In the genomic region with DNA sequence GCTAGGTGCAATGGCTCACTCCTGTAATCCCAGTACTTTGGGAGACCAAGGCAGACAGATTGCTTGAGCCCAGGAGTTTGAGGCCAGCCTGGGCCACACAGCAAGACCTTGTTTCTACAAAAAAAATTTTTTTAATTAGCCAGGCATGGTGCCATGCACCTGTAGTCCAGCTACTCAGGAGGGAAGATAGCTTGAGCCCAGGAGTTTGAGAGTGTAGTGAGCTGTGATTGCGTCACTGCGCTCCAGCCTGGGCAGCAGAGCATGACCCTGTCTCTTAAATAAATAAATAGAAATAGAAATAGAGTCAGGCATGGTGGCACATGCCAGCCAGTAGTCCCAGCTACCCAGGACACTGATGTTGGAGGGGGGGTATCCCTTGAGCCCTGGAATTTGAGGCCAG, we compare ENCODE assay signal across 24 cellular contexts. TPM values are rescaled to one million over a fixed set of nuclear protein-coding genes. Genes with fewer than 3 reads are reported as not detected.
DNase-seq lines count a peak whose midpoint lies in the region; ATAC-seq, FAIRE-seq and TF ChIP-seq lines count a peak whose summit lies in the region.
"Had no signal": no experiment of that assay in that cellular context is flagged by ENCODE, and none has a peak within 500 bp of the region (broad histone marks: within the 10 kb centered on the region; RNA-seq: fewer than 3 reads in every experiment).

No MANE protein-coding gene starts in this region.

- H3K27ac Mint-ChIP-seq in activated naive CD4-positive, alpha-beta T cell treated with anti-CD3 and anti-CD28 coated beads for 36 hours = no peak overlapping the region
- H3K27ac Mint-ChIP-seq: CD4-positive, alpha-beta T cell; GM23338; nephron progenitor cell; T-helper 17 cell had no signal

- no peak for TF ChIP-seq RAD21 in K562 (CRISPR knock-in tag; conservative IDR thresholded peaks at IDR 0.05 in 1 of 2, IDR thresholded peaks at IDR 0.05 in 1 of 2)

- TF ChIP-seq POLR2A in K562 (conservative IDR thresholded peaks at IDR 0.05) (no peak), suprapubic skin (IDR thresholded peaks at IDR 0.05) (no peak)

- H3K4me3 ChIP-seq in K562 = no peak overlapping the region
- H3K4me3 ChIP-seq in suprapubic skin = no peak overlapping the region
- H3K4me3 ChIP-seq: adrenal gland, colonic mucosa, GM23338, heart left ventricle, Peyer's patch, SK-N-MC, testis had no signal

- TF ChIP-seq EP300 in K562 (IDR thresholded peaks at IDR 0.05; ENCODE audit: low read length) = no peak
- TF ChIP-seq EP300 in suprapubic skin (IDR thresholded peaks at IDR 0.05) = no peak

- no peak for FAIRE-seq in K562 (lab: Jason Lieb, UNC)

- H2AFZ ChIP-seq in K562 (ENCODE audit: low read depth, low read length) = no peak overlapping the region
- H2AFZ ChIP-seq: GM23338 had no signal

- no peaks in the 10 kb centered on the region for H3K27me3 Mint-ChIP-seq in activated naive CD4-positive, alpha-beta T cell treated with anti-CD3 and anti-CD28 coated beads for 36 hours (ENCODE audit: low read depth)
- H3K27me3 Mint-ChIP-seq: CD4-positive, alpha-beta T cell; IgD-negative memory B cell; T-helper 17 cell had no signal

- no peaks in the 10 kb centered on the region for H3K79me2 ChIP-seq in K562 (ENCODE audit: control insufficient read depth, insufficient read depth, low read length)

- CTCF ChIA-PET in K562 (lab: Yijun Ruan, JAX; ENCODE audit: low intra/inter-chr PET ratio) = no interaction called here
- CTCF ChIA-PET in activated naive CD4-positive, alpha-beta T cell treated with anti-CD3 and anti-CD28 coated beads for 36 hours (lab: Charles Lee) = interaction anchor here (0.6 kb wide), 1 partner anchor 60 kb away, joined by 3 read pairs; no protein-coding TSS in a partner anchor

- no peak overlapping the region for H3K9ac ChIP-seq in K562 (ENCODE audit: insufficient read depth in 1 of 2, low read depth in 2 of 2, low read length in 2 of 2)

- TF ChIP-seq CTCF in K562 (IDR thresholded peaks at IDR 0.05 in 2 of 3, conservative IDR thresholded peaks at IDR 0.05 in 1 of 3; ENCODE audit: insufficient read depth in 2 of 3, low read depth in 1 of 3, low read length in 3 of 3) (no peak), suprapubic skin (IDR thresholded peaks at IDR 0.05) (no peak)

- ATAC-seq in K562 (no peak), GM21360 (IDR thresholded peaks at IDR 0.05; ENCODE audit: unreplicated experiment) (no peak), HG03457 (IDR thresholded peaks at IDR 0.05; ENCODE audit: unreplicated experiment) (no peak)
- ATAC-seq: GM23338, heart left ventricle, left ventricle myocardium superior, T-helper 17 cell had no signal

- no peaks in the 10 kb centered on the region for H3K36me3 Mint-ChIP-seq in activated naive CD4-positive, alpha-beta T cell treated with anti-CD3 and anti-CD28 coated beads for 36 hours (ENCODE audit: low read depth)
- H3K36me3 Mint-ChIP-seq: IgD-negative memory B cell had no signal

- no peaks in the 10 kb centered on the region for H4K20me1 ChIP-seq in K562 (replicated peaks; ENCODE audit: control insufficient read depth, insufficient read depth, low read length)

- intact Hi-C loops in K562 (cut with micrococcal nuclease) = no loop called here
- intact Hi-C loops in activated naive CD4-positive, alpha-beta T cell treated with anti-CD3 and anti-CD28 coated beads for 36 hours (cut with micrococcal nuclease) = no loop called here

- H3K27ac ChIP-seq in K562 (ENCODE audit: extremely low read depth, low read depth, low read length) (no peak overlapping the region), suprapubic skin (no peak overlapping the region)
- H3K27ac ChIP-seq: brain microvascular endothelial cell, colonic mucosa, heart left ventricle, Peyer's patch, SK-N-MC, testis had no signal

- in situ Hi-C loops in K562 (cut with MboI) = no loop called here

- H3K4me3 Mint-ChIP-seq in activated naive CD4-positive, alpha-beta T cell treated with anti-CD3 and anti-CD28 coated beads for 36 hours = no peak overlapping the region
- H3K4me3 Mint-ChIP-seq: CD4-positive, alpha-beta T cell; GM23338; nephron progenitor cell; T-helper 17 cell had no signal

- no peaks in the 10 kb centered on the region for H3K36me3 ChIP-seq in K562 (ENCODE audit: control insufficient read depth, insufficient read depth, low read length)
- H3K36me3 ChIP-seq in suprapubic skin = no peaks in the 10 kb centered on the region
- H3K36me3 ChIP-seq: adrenal gland, brain microvascular endothelial cell, colonic mucosa, heart left ventricle, Peyer's patch had no signal

- H3K4me1 ChIP-seq in K562 (replicated peaks in 1 of 2; ENCODE audit: control insufficient read depth in 2 of 2, insufficient read depth in 2 of 2, low read length in 2 of 2) = no peaks in the 10 kb centered on the region; a peak in 2 of 5 replicates
- H3K4me1 ChIP-seq in suprapubic skin = peaks cover 3% of the 10 kb centered on the region
- H3K4me1 ChIP-seq: colonic mucosa, heart left ventricle, Peyer's patch, testis had no signal

- no peak overlapping the region for H3K4me2 ChIP-seq in K562 (ENCODE audit: insufficient read depth, low read length)
- H3K4me2 ChIP-seq: GM23338 had no signal

- no TSS peak for BruUV-seq in K562 (replicated peaks; lab: Mats Ljungman, UMichigan)

- WGBS in K562 (ENCODE audit: insufficient coverage, low coverage, missing lambda C conversion rate) = 92% methylated on average over 2 of the region's 2 CpGs
- 100% methylated on average over 2 of the region's 2 CpGs for WGBS in suprapubic skin

- H3K4me1 Mint-ChIP-seq in activated naive CD4-positive, alpha-beta T cell treated with anti-CD3 and anti-CD28 coated beads for 36 hours (ENCODE audit: low read depth) = peaks cover 2% of the 10 kb centered on the region
- H3K4me1 Mint-ChIP-seq: GM23338, nephron progenitor cell had no signal

- no peaks in the 10 kb centered on the region for H3K9me3 ChIP-seq in K562 (replicated peaks; ENCODE audit: control insufficient read depth, insufficient read depth, low read depth, low read length)
- H3K9me3 ChIP-seq in suprapubic skin = no peaks in the 10 kb centered on the region
- H3K9me3 ChIP-seq: adrenal gland, colonic mucosa, heart left ventricle, Peyer's patch, testis had no signal

- POLR2A ChIA-PET in K562 (lab: Yijun Ruan, JAX) = no interaction called here

- H3K9me3 Mint-ChIP-seq in activated naive CD4-positive, alpha-beta T cell treated with anti-CD3 and anti-CD28 coated beads for 36 hours = no peaks in the 10 kb centered on the region
- H3K9me3 Mint-ChIP-seq: CD4-positive, alpha-beta T cell; GM23338; IgD-negative memory B cell; nephron progenitor cell had no signal

- DNase-seq in HK-2 (ENCODE audit: unreplicated experiment) (peak; percentile 32), K562 (ENCODE audit: extremely low read depth in 1 of 4, low spot score in 3 of 4) (no peak), left kidney (ENCODE audit: low read depth, low spot score) (peak; percentile 61), suprapubic skin (ENCODE audit: low spot score in 2 of 2) (peak; percentile 6 to 9), HuH-7 (ENCODE audit: low spot score) (no peak)
- DNase-seq in activated naive CD4-positive, alpha-beta T cell treated with anti-CD3 and anti-CD28 coated beads for 36 hours = no peak
- DNase-seq: activated CD4-positive, alpha-beta T cell treated with anti-CD3 and anti-CD28 coated beads, Interleukin-2, amount 50 U/mL, for 4 hours; activated effector memory CD4-positive, alpha-beta T cell treated with anti-CD3 and anti-CD28 coated beads, Interleukin-2, amount 50 U/mL, for 16 hours; brain microvascular endothelial cell; CD4-positive, alpha-beta T cell; colonic mucosa; heart left ventricle; left ventricle myocardium superior; NCI-H1436; nephron progenitor cell; T-helper 17 cell; testis had no signal

- no peaks in the 10 kb centered on the region for H3K9me1 ChIP-seq in K562 (ENCODE audit: control insufficient read depth, insufficient read depth, low read length)

- no peaks in the 10 kb centered on the region for H3K27me3 ChIP-seq in K562 (ENCODE audit: control insufficient read depth in 2 of 2, insufficient read depth in 2 of 2, low read length in 2 of 2)
- no peaks in the 10 kb centered on the region for H3K27me3 ChIP-seq in suprapubic skin
- H3K27me3 ChIP-seq: adrenal gland, brain microvascular endothelial cell, colonic mucosa, heart left ventricle, Peyer's patch, testis had no signal

RNA-seq across cellular contexts. Expression of a gene that starts 36.7 kb away (rescaled TPM):
- 77.3 and 128 TPM in 2 replicates for total RNA-seq in K562 (2011; cell fraction: chromatin; rRNA removed; ENCODE audit: low replicate concordance)
- total RNA-seq in K562 (2011; cell fraction: nucleolus; rRNA removed) = 38.0 and 40.8 TPM in 2 replicates
- 61.1 and 81.7 TPM in 2 replicates for total RNA-seq in K562 (2011; cell fraction: nucleoplasm; rRNA removed)
- total RNA-seq in K562 (2014; rRNA removed) (19.7 and 20.1 TPM in 2 replicates), K562 (2014; rRNA removed; fragmentation: Illumina TruSeq; extraction: Trizol) (29.6 and 39.5 TPM in 2 replicates), K562 (2015; rRNA removed; fragmentation: Illumina TruSeq; extraction: Trizol) (33.3 and 33.9 TPM in 2 replicates), K562 (2021) (24.9 and 27.8 TPM in 2 replicates), suprapubic skin (100 to 1,000 TPM; 107 to 170 (median 149) TPM)
- polyA plus RNA-seq in K562 (2011; rRNA removed) (31.9 and 34.5 TPM in 2 replicates), K562 (2014; fragmentation: Illumina TruSeq; extraction: Trizol) (27.3 and 27.6 TPM in 2 replicates), K562 (2014; fragmentation: Nextera tagmentation; extraction: Ambion mirVana) (1 to 10 TPM; 5.8 to 6.1 TPM), K562 (2014; rRNA removed) (19.1 and 21.2 TPM in 2 replicates)
- 24.3 and 28.5 TPM in 2 replicates for polyA plus RNA-seq in K562 (2011; cell fraction: cytosol; rRNA removed)
- 31.9 and 33.0 TPM in 2 replicates for polyA plus RNA-seq in K562 (2011; cell fraction: nucleus; rRNA removed)
- polyA plus RNA-seq in K562 (2012) = 17.8 and 31.5 TPM in 2 replicates
- 48.7 and 54.3 TPM in 2 replicates for polyA minus RNA-seq in K562 (2011; rRNA and poly(A)+ RNA removed)
- polyA minus RNA-seq in K562 (2011; cell fraction: cytosol; rRNA and poly(A)+ RNA removed) = 16.9 and 22.4 TPM in 2 replicates
- polyA minus RNA-seq in K562 (2011; cell fraction: nucleus; rRNA and poly(A)+ RNA removed) = 17.0 and 35.5 TPM in 2 replicates
- 10 to 100 TPM; 50.7 to 51.3 TPM for total RNA-seq in activated naive CD4-positive, alpha-beta T cell treated with anti-CD3 and anti-CD28 coated beads for 36 hours

RNA-seq across cellular contexts. Expression of a gene that starts 41.5 kb away (rescaled TPM):
- 46.3 and 139 TPM in 2 replicates for total RNA-seq in K562 (2011; cell fraction: chromatin; rRNA removed; ENCODE audit: low replicate concordance)
- total RNA-seq in K562 (2011; cell fraction: nucleolus; rRNA removed) = 22.3 and 27.9 TPM in 2 replicates
- 46.5 and 73.4 TPM in 2 replicates for total RNA-seq in K562 (2011; cell fraction: nucleoplasm; rRNA removed)
- total RNA-seq in K562 (2014; rRNA removed) (25.3 and 27.7 TPM in 2 replicates), K562 (2014; rRNA removed; fragmentation: Illumina TruSeq; extraction: Trizol) (41.1 and 50.2 TPM in 2 replicates), K562 (2015; rRNA removed; fragmentation: Illumina TruSeq; extraction: Trizol) (32.5 and 36.5 TPM in 2 replicates), K562 (2021) (34.1 and 36.0 TPM in 2 replicates), suprapubic skin (10 to 100 TPM; 21.5 to 49.7 (median 30.2) TPM)
- polyA plus RNA-seq in K562 (2011; rRNA removed) (28.9 and 32.0 TPM in 2 replicates), K562 (2014; fragmentation: Illumina TruSeq; extraction: Trizol) (41.3 and 50.9 TPM in 2 replicates), K562 (2014; fragmentation: Nextera tagmentation; extraction: Ambion mirVana) (10 to 100 TPM; 14.8 to 20.7 TPM), K562 (2014; rRNA removed) (34.8 and 37.9 TPM in 2 replicates)
- polyA plus RNA-seq in K562 (2011; cell fraction: cytosol; rRNA removed) = 15.4 and 21.2 TPM in 2 replicates
- 40.8 and 51.1 TPM in 2 replicates for polyA plus RNA-seq in K562 (2011; cell fraction: nucleus; rRNA removed)
- polyA plus RNA-seq in K562 (2012) = 21.2 and 36.6 TPM in 2 replicates
- 27.6 and 29.6 TPM in 2 replicates for polyA minus RNA-seq in K562 (2011; rRNA and poly(A)+ RNA removed)
- polyA minus RNA-seq in K562 (2011; cell fraction: cytosol; rRNA and poly(A)+ RNA removed) = 13.9 and 15.6 TPM in 2 replicates
- 15.1 and 30.9 TPM in 2 replicates for polyA minus RNA-seq in K562 (2011; cell fraction: nucleus; rRNA and poly(A)+ RNA removed)
- total RNA-seq in activated naive CD4-positive, alpha-beta T cell treated with anti-CD3 and anti-CD28 coated beads for 36 hours = 10 to 100 TPM; 25.9 to 26.0 TPM

Comparison
In these comparisons a context has a peak if more than half of its experiments do, and no peak if none do; other contexts are left out.
1. DNase-seq: peak in HK-2 (single experiment), left kidney (single experiment) and suprapubic skin (2 of 2); none in K562 (0 of 4), activated naive CD4-positive, alpha-beta T cell treated with anti-CD3 and anti-CD28 coated beads for 36 hours (single experiment) and HuH-7 (single experiment).